11 cellular contexts compared by ENCODE assay signal in the genomic region with DNA sequence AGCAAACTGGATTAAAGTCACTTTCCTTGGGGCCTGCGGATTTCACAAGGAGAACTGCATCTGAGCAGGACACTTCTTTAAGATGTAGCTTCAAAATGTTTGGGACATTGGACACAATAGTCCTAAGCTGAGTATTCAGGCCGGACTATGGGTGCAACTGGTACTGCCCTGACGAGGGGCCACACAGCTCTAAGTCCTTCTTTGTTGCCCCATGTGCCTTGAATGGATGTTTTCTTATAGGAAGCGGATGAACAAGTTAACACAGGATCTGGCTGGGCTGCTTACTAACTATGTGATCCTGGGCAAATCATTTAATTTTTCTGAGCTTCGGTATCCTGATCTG.
DNase-seq lines count a peak whose midpoint lies in the region; ATAC-seq and TF ChIP-seq lines count a peak whose summit lies in the region.
"Had no signal": no experiment of that assay in that cellular context is flagged by ENCODE, and none has a peak within 500 bp of the region (broad histone marks: within the 10 kb centered on the region; RNA-seq: fewer than 3 reads in every experiment).

No MANE protein-coding gene starts in this region.

- DNase-seq in SK-N-SH (no peak), mammary epithelial cell (no peak), osteoblast (ENCODE audit: insufficient read length, low spot score, missing footprints) (peak; percentile 3), Ammon's horn (ENCODE audit: low spot score) (no peak), kidney tubule cell (ENCODE audit: low spot score) (no peak), NAMALWA (ENCODE audit: low spot score) (no peak)
- DNase-seq: naive thymus-derived CD4-positive, alpha-beta T cell; NCI-H345 had no signal

- H3K27ac Mint-ChIP-seq in IgD-negative memory B cell, result peak overlapping the region in 2 of 3 donors; percentile 19 to 33

- BruUV-seq in mammary epithelial cell (replicated peaks; lab: Mats Ljungman, UMichigan), result TSS peak; percentile 0

- no peak overlapping the region for H3K4me3 ChIP-seq in SK-N-SH (ENCODE audit: low read depth in 2 of 2, low read length in 1 of 2)
- no peak overlapping the region for H3K4me3 ChIP-seq in mammary epithelial cell (replicated peaks in 1 of 3; ENCODE audit: insufficient read depth in 1 of 3, low read depth in 2 of 3, low read length in 3 of 3)
- no peak overlapping the region for H3K4me3 ChIP-seq in osteoblast (ENCODE audit: insufficient read depth, low read length)

- peaks cover 0 to 10% (median 3%) of the 10 kb centered on the region in 3 donors for H3K4me1 Mint-ChIP-seq in IgD-negative memory B cell

- no peak overlapping the region for H2AFZ ChIP-seq in SK-N-SH (ENCODE audit: low read depth)
- H2AFZ ChIP-seq in mammary epithelial cell (ENCODE audit: low read depth, low read length), result no peak overlapping the region
- no peak overlapping the region for H2AFZ ChIP-seq in osteoblast (ENCODE audit: low read length)

- H3K4me2 ChIP-seq in SK-N-SH, result no peak overlapping the region
- no peak overlapping the region for H3K4me2 ChIP-seq in mammary epithelial cell (ENCODE audit: insufficient read depth, low read depth, low read length)
- no peak overlapping the region for H3K4me2 ChIP-seq in osteoblast (ENCODE audit: insufficient read depth, low read length)

- H3K9ac ChIP-seq in SK-N-SH (no peak overlapping the region), mammary epithelial cell (ENCODE audit: insufficient read depth, low read length) (no peak overlapping the region)

- no peaks in the 10 kb centered on the region for H3K9me3 Mint-ChIP-seq in IgD-negative memory B cell
- H3K9me3 Mint-ChIP-seq: naive thymus-derived CD4-positive, alpha-beta T cell had no signal

- no peak for ATAC-seq in SK-N-SH treated with all-trans-retinoic acid at 6 μM for 48 hours
- ATAC-seq: naive thymus-derived CD4-positive, alpha-beta T cell had no signal

- no peaks in the 10 kb centered on the region for H3K27me3 ChIP-seq in SK-N-SH (ENCODE audit: insufficient read depth)
- no peaks in the 10 kb centered on the region for H3K27me3 ChIP-seq in mammary epithelial cell (ENCODE audit: insufficient read depth, low read length)
- no peaks in the 10 kb centered on the region for H3K27me3 ChIP-seq in osteoblast (ENCODE audit: insufficient read depth, low read length)

- H3K27ac ChIP-seq in SK-N-SH (ENCODE audit: low read depth in 2 of 2, low read length in 1 of 2) (peak overlapping the region in 1 of 2 experiments; percentile 100; a peak in 2 of 4 replicates), mammary epithelial cell (ENCODE audit: insufficient read depth, low read depth, low read length) (no peak overlapping the region), osteoblast (ENCODE audit: low read depth, low read length) (peak overlapping the region; percentile 63)
- H3K27ac ChIP-seq: 22Rv1 had no signal

- dilution Hi-C loops in mammary epithelial cell (cut with HindIII; ENCODE audit: low sequenced_read_pairs), result no loop called here

- TF ChIP-seq RAD21 in SK-N-SH (IDR thresholded peaks at IDR 0.05; ENCODE audit: low read length), result no peak

- H3K27me3 Mint-ChIP-seq in IgD-negative memory B cell, result no peaks in the 10 kb centered on the region
- H3K27me3 Mint-ChIP-seq: naive thymus-derived CD4-positive, alpha-beta T cell had no signal

- TF ChIP-seq CTCF in SK-N-SH (IDR thresholded peaks at IDR 0.05), result no peak
- TF ChIP-seq CTCF in mammary epithelial cell (conservative IDR thresholded peaks at IDR 0.05 in 1 of 2, IDR thresholded peaks at IDR 0.05 in 1 of 2; ENCODE audit: extremely low read depth in 1 of 2, insufficient read depth in 1 of 2, low read depth in 1 of 2, low read length in 2 of 2), result no peak
- TF ChIP-seq CTCF in osteoblast (IDR thresholded peaks at IDR 0.05; ENCODE audit: extremely low read depth, low read depth, low read length), result no peak

- in situ Hi-C loops in mammary epithelial cell (cut with MboI; ENCODE audit: low sequenced_read_pairs in 2 of 2), result no loop called here

- 92% methylated on average over 5 of the region's 5 CpGs for WGBS in SK-N-SH (ENCODE audit: low lambda C conversion rate)
- 83% methylated on average over 5 of the region's 5 CpGs for WGBS in mammary epithelial cell (ENCODE audit: low coverage, missing lambda C conversion rate)

- H3K36me3 ChIP-seq in SK-N-SH (replicated peaks in 1 of 2; ENCODE audit: control insufficient read depth in 1 of 2, insufficient read depth in 2 of 2, low read length in 1 of 2), result peaks cover 72 to 96% of the 10 kb centered on the region in 2 experiments
- peaks cover 66% of the 10 kb centered on the region for H3K36me3 ChIP-seq in mammary epithelial cell (ENCODE audit: insufficient read depth, low read length)
- peaks cover 96% of the 10 kb centered on the region for H3K36me3 ChIP-seq in osteoblast (ENCODE audit: insufficient read depth, low read length)

- peaks cover 0 to 78% of the 10 kb centered on the region in 2 experiments; a peak in 3 of 4 replicates for H3K4me1 ChIP-seq in SK-N-SH (ENCODE audit: control insufficient read depth in 1 of 2, insufficient read depth in 2 of 2, low read depth in 1 of 2, low read length in 1 of 2)
- H3K4me1 ChIP-seq in mammary epithelial cell (ENCODE audit: insufficient read depth, low read length), result peaks cover 26% of the 10 kb centered on the region
- peaks cover 72% of the 10 kb centered on the region for H3K4me1 ChIP-seq in osteoblast (ENCODE audit: insufficient read depth, low read length)

- no peaks in the 10 kb centered on the region for H3K9me2 ChIP-seq in SK-N-SH

- peaks cover 8% of the 10 kb centered on the region for H3K36me3 Mint-ChIP-seq in IgD-negative memory B cell

- H3K9me3 ChIP-seq in SK-N-SH (no peaks in the 10 kb centered on the region), mammary epithelial cell (replicated peaks; ENCODE audit: insufficient read depth, low read length) (no peaks in the 10 kb centered on the region), osteoblast (ENCODE audit: low read depth, low read length) (no peaks in the 10 kb centered on the region)

- H3F3A ChIP-seq in SK-N-SH (replicated peaks; ENCODE audit: insufficient read depth), result peaks cover 82% of the 10 kb centered on the region

- H4K20me1 ChIP-seq in SK-N-SH (ENCODE audit: insufficient read depth) (peaks cover 50% of the 10 kb centered on the region), mammary epithelial cell (ENCODE audit: insufficient read depth, low read length) (no peaks in the 10 kb centered on the region), osteoblast (ENCODE audit: insufficient read depth, low read length) (peaks cover 80% of the 10 kb centered on the region)

- intact Hi-C loops in mammary epithelial cell (cut with micrococcal nuclease), result no loop called here

- CTCF ChIA-PET in SK-N-SH (lab: Yijun Ruan, JAX) (interaction anchor here (1.4 to 9.7 kb wide), 5 partner anchors 13 to 158 kb away, joined by 3 to 136 read pairs (median 8); no protein-coding TSS in a partner anchor), mammary epithelial cell (lab: Charles Lee; ENCODE audit: low non-redundant PET) (no interaction called here)

- H3K79me2 ChIP-seq in SK-N-SH (ENCODE audit: insufficient read depth), result peaks cover 100% of the 10 kb centered on the region
- H3K79me2 ChIP-seq in mammary epithelial cell (ENCODE audit: insufficient read depth, low read length), result peaks cover 92% of the 10 kb centered on the region
- peaks cover 94% of the 10 kb centered on the region for H3K79me2 ChIP-seq in osteoblast (ENCODE audit: insufficient read depth, low read length)

- TF ChIP-seq EP300 in SK-N-SH (IDR thresholded peaks at IDR 0.05; ENCODE audit: borderline replicate concordance in 1 of 2, low read depth in 1 of 2, low read length in 1 of 2), result no peak

- H3K4me3 Mint-ChIP-seq in IgD-negative memory B cell, result no peak overlapping the region
- H3K4me3 Mint-ChIP-seq: naive thymus-derived CD4-positive, alpha-beta T cell had no signal

- POLR2A ChIA-PET in SK-N-SH (lab: Yijun Ruan, JAX), result no interaction called here

TF ChIP-seq in SK-N-SH, 30 proteins besides CTCF, POLR2A, EP300 and RAD21:
- TF ChIP-seq CHD2 (IDR thresholded peaks at IDR 0.05; ENCODE audit: low read length, partially characterized antibody), result no peak
- peak; percentile 0; the same call in 1 of the 2 replicates for TF ChIP-seq POLR2AphosphoS5 (IDR thresholded peaks at IDR 0.05; ENCODE audit: low read depth, low read length)

TF ChIP-seq in SK-N-SH treated with all-trans-retinoic acid at 6 μM for 48 hours, 23 proteins besides CTCF, POLR2A, EP300 and RAD21 (continues in another document):
- TF ChIP-seq ZFP30 (CRISPR knock-in tag; IDR thresholded peaks at IDR 0.05), result no peak
- no peak for TF ChIP-seq TOX (CRISPR knock-in tag; IDR thresholded peaks at IDR 0.05; ENCODE audit: borderline replicate concordance)
- TF ChIP-seq, protein P1, sequence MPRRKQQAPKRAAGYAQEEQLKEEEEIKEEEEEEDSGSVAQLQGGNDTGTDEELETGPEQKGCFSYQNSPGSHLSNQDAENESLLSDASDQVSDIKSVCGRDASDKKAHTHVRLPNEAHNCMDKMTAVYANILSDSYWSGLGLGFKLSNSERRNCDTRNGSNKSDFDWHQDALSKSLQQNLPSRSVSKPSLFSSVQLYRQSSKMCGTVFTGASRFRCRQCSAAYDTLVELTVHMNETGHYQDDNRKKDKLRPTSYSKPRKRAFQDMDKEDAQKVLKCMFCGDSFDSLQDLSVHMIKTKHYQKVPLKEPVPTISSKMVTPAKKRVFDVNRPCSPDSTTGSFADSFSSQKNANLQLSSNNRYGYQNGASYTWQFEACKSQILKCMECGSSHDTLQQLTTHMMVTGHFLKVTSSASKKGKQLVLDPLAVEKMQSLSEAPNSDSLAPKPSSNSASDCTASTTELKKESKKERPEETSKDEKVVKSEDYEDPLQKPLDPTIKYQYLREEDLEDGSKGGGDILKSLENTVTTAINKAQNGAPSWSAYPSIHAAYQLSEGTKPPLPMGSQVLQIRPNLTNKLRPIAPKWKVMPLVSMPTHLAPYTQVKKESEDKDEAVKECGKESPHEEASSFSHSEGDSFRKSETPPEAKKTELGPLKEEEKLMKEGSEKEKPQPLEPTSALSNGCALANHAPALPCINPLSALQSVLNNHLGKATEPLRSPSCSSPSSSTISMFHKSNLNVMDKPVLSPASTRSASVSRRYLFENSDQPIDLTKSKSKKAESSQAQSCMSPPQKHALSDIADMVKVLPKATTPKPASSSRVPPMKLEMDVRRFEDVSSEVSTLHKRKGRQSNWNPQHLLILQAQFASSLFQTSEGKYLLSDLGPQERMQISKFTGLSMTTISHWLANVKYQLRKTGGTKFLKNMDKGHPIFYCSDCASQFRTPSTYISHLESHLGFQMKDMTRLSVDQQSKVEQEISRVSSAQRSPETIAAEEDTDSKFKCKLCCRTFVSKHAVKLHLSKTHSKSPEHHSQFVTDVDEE (CRISPR knock-in tag; IDR thresholded peaks at IDR 0.05), result no peak
- TF ChIP-seq ARNTL (CRISPR knock-in tag; IDR thresholded peaks at IDR 0.05; ENCODE audit: borderline replicate concordance, low read depth), result no peak
- TF ChIP-seq SNAI2 (CRISPR knock-in tag; IDR thresholded peaks at IDR 0.05), result no peak
- TF ChIP-seq ZFP3 (CRISPR knock-in tag; IDR thresholded peaks at IDR 0.05), result no peak
